In the genomic region with DNA sequence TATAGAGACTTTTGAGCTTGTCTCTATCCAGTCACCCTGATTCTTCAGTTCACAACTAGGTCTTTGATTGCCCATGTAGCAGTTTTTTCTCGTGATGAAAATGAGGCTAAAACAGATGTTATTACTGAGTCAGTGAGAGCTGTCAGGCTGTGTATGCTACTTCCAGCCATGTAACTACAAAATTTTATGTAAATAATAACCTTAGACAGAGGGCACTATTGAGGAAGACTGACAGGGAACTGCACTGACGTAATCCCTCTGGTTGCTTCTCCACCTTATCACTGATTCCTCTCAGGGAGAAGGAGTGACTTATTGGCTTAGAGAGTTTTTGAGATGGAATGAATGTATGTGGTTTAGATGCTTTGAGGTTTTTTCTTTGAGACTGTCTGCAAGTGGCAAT, we compare ENCODE assay signal across 11 cellular contexts.
"Had no signal": no experiment of that assay in that cellular context is flagged by ENCODE, and none has a peak within 500 bp of the region (broad histone marks: within the 10 kb centered on the region; RNA-seq: fewer than 3 reads in every experiment).

No MANE protein-coding gene starts in this region.

- H3K27me3 Mint-ChIP-seq: activated CD4-positive, alpha-beta T cell treated with anti-CD3 and anti-CD28 coated beads, Interleukin-2, amount 10 ng/mL, durations not matched to agents 7 days and 5 days; stimulated activated naive CD8-positive, alpha-beta T cell treated with anti-CD3 and anti-CD28 coated beads, Interleukin-15, amount 100 ng/mL, for 72 hours; T-helper 17 cell; type B pancreatic cell had no signal

- H3K4me3 ChIP-seq: ascending aorta, colonic mucosa, esophagus muscularis mucosa, hepatocyte had no signal

- DNase-seq: activated CD4-positive, alpha-beta T cell treated with anti-CD3 and anti-CD28 coated beads, Interleukin-2, amount 10 ng/mL, durations not matched to agents 7 days and 5 days; activated naive CD8-positive, alpha-beta T cell treated with anti-CD3 and anti-CD28 coated beads, Interleukin-2, amount 50 U/mL, for 24 hours; colonic mucosa; stimulated activated CD4-positive, alpha-beta T cell treated with anti-CD3 and anti-CD28 coated beads, Interleukin-1b, Interleukin-23, amount 100 ng/mL, for 48 hours; stimulated activated naive CD8-positive, alpha-beta T cell treated with anti-CD3 and anti-CD28 coated beads, Interleukin-15, amount 100 ng/mL, for 72 hours; T-helper 17 cell had no signal

- H3K4me3 Mint-ChIP-seq: activated CD4-positive, alpha-beta T cell treated with anti-CD3 and anti-CD28 coated beads, Interleukin-2, amount 10 ng/mL, durations not matched to agents 7 days and 5 days; activated naive CD8-positive, alpha-beta T cell treated with anti-CD3 and anti-CD28 coated beads, Interleukin-2, amount 50 U/mL, for 24 hours; activated T-helper 1 cell treated with anti-CD3 and anti-CD28 coated beads, Interleukin-12 subunit alpha, Interleukin-12 subunit beta, Interleukin-2, Interleukin-4 antibody, amounts not matched to agents 30 ng/mL and 10 ng/mL and 1 ng/mL, durations not matched to agents 14 hours and 24 hours and 36 hours; stimulated activated naive CD8-positive, alpha-beta T cell treated with anti-CD3 and anti-CD28 coated beads, Interleukin-15, amount 100 ng/mL, for 72 hours; T-helper 17 cell; type B pancreatic cell had no signal

- H3K4me1 Mint-ChIP-seq: activated CD4-positive, alpha-beta T cell treated with anti-CD3 and anti-CD28 coated beads, Interleukin-2, amount 10 ng/mL, durations not matched to agents 7 days and 5 days; activated naive CD8-positive, alpha-beta T cell treated with anti-CD3 and anti-CD28 coated beads, Interleukin-2, amount 50 U/mL, for 24 hours; stimulated activated naive CD8-positive, alpha-beta T cell treated with anti-CD3 and anti-CD28 coated beads, Interleukin-15, amount 100 ng/mL, for 72 hours; T-helper 17 cell had no signal

- H3K36me3 Mint-ChIP-seq: type B pancreatic cell had no signal

- H3K9me3 Mint-ChIP-seq: activated CD4-positive, alpha-beta T cell treated with anti-CD3 and anti-CD28 coated beads, Interleukin-2, amount 10 ng/mL, durations not matched to agents 7 days and 5 days; activated T-helper 1 cell treated with anti-CD3 and anti-CD28 coated beads, Interleukin-12 subunit alpha, Interleukin-12 subunit beta, Interleukin-2, Interleukin-4 antibody, amounts not matched to agents 30 ng/mL and 10 ng/mL and 1 ng/mL, durations not matched to agents 14 hours and 24 hours and 36 hours; type B pancreatic cell had no signal

- H3K27ac Mint-ChIP-seq: activated CD4-positive, alpha-beta T cell treated with anti-CD3 and anti-CD28 coated beads, Interleukin-2, amount 10 ng/mL, durations not matched to agents 7 days and 5 days; activated naive CD8-positive, alpha-beta T cell treated with anti-CD3 and anti-CD28 coated beads, Interleukin-2, amount 50 U/mL, for 24 hours; activated T-helper 1 cell treated with anti-CD3 and anti-CD28 coated beads, Interleukin-12 subunit alpha, Interleukin-12 subunit beta, Interleukin-2, Interleukin-4 antibody, amounts not matched to agents 30 ng/mL and 10 ng/mL and 1 ng/mL, durations not matched to agents 14 hours and 24 hours and 36 hours; stimulated activated naive CD8-positive, alpha-beta T cell treated with anti-CD3 and anti-CD28 coated beads, Interleukin-15, amount 100 ng/mL, for 72 hours; T-helper 17 cell; type B pancreatic cell had no signal
